Comparison of ENCODE assay signal across 34 cellular contexts in the genomic region with DNA sequence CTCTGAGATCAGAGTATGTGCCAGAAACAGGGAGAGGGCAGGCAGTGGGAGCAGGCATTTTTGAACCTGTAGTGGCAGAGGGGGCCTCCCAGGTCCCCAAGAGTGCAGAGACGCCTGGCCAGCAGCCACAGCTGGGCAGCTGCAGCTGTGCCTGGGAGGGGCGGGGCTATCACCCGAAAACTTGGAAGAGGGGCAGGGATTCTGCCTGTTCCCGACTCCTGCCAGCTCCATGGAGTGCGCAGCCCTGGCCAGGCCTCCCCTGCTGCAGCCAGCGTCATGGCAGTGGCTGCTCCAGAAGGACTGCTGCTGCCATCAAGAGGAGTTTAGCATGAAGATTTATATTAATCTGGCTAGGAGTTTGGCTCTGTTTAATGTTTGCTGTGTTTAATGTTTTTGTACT.
"Had no signal": no experiment of that assay in that cellular context is flagged by ENCODE, and none has a peak within 500 bp of the region (broad histone marks: within the 10 kb centered on the region; RNA-seq: fewer than 3 reads in every experiment).

No MANE protein-coding gene starts in this region.

- H3K9me3 ChIP-seq: body of pancreas had no signal

- DNase-seq: activated B cell treated with CpG ODN at 0.5 μM for 24 hours; activated CD4-positive, alpha-beta memory T cell treated with anti-CD3 and anti-CD28 coated beads, Interleukin-2, amount 10 ng/mL, durations not matched to agents 7 days and 5 days; activated CD4-positive, alpha-beta T cell treated with anti-CD3 and anti-CD28 coated beads for 4 hours; activated CD4-positive, alpha-beta T cell treated with anti-CD3 and anti-CD28 coated beads, Interleukin-2, amount 10 ng/mL, durations not matched to agents 24 days and 14 days; activated CD4-positive, alpha-beta T cell treated with anti-CD3 and anti-CD28 coated beads, Interleukin-2, amount 50 U/mL, for 48 hours; activated CD4-positive, CD25-positive, alpha-beta regulatory T cell treated with anti-CD3 and anti-CD28 coated beads, Interleukin-2, amount 50 U/mL, for 72 hours; activated CD8-positive, alpha-beta memory T cell treated with anti-CD3 and anti-CD28 coated beads for 24 hours; activated CD8-positive, alpha-beta memory T cell treated with anti-CD3 and anti-CD28 coated beads, Interleukin-2, amount 10 ng/mL, durations not matched to agents 7 days and 5 days; activated CD8-positive, alpha-beta memory T cell treated with anti-CD3 and anti-CD28 coated beads, Interleukin-2, amount 50 U/mL, for 48 hours; activated CD8-positive, alpha-beta T cell treated with anti-CD3 and anti-CD28 coated beads, Interleukin-2, amount 10 ng/mL, durations not matched to agents 7 days and 5 days; activated effector memory CD4-positive, alpha-beta T cell treated with Interleukin-2 at 50 U/mL for 16 hours; activated gamma-delta T cell; activated naive CD4-positive, alpha-beta T cell treated with anti-CD3 and anti-CD28 coated beads, Interleukin-2, amount 10 ng/mL, durations not matched to agents 7 days and 5 days; activated naive CD4-positive, alpha-beta T cell treated with Interleukin-2 at 50 U/mL for 16 hours; activated naive CD8-positive, alpha-beta T cell treated with anti-CD3 and anti-CD28 coated beads, Interleukin-2, amount 10 ng/mL, durations not matched to agents 7 days and 5 days; activated naive CD8-positive, alpha-beta T cell treated with anti-CD3 and anti-CD28 coated beads, Interleukin-2, amount 50 U/mL, for 24 hours; activated T-cell treated with anti-CD3 and anti-CD28 coated beads, Interleukin-2, amount 50 U/mL, for 24 hours; activated T-cell treated with anti-CD3 and anti-CD28 coated beads, Interleukin-2, amount 50 U/mL, for 48 hours; amygdala; body of pancreas; brain microvascular endothelial cell; central memory CD4-positive, alpha-beta T cell; T-helper 1 cell; T-helper 2 cell; T-helper 9 cell had no signal

- H3K4me1 Mint-ChIP-seq: activated B cell treated with CpG ODN at 0.5 μM for 24 hours; activated CD4-positive, alpha-beta memory T cell treated with anti-CD3 and anti-CD28 coated beads, Interleukin-2, amount 10 ng/mL, durations not matched to agents 7 days and 5 days; activated CD4-positive, alpha-beta T cell treated with anti-CD3 and anti-CD28 coated beads, Interleukin-2, amount 10 ng/mL, durations not matched to agents 24 days and 14 days; activated CD8-positive, alpha-beta memory T cell treated with anti-CD3 and anti-CD28 coated beads, Interleukin-2, amount 10 ng/mL, durations not matched to agents 7 days and 5 days; activated naive CD4-positive, alpha-beta T cell treated with anti-CD3 and anti-CD28 coated beads, Interleukin-2, amount 10 ng/mL, durations not matched to agents 7 days and 5 days; activated naive CD4-positive, alpha-beta T cell treated with anti-CD3 and anti-CD28 coated beads, Interleukin-2, amount 50 U/mL, for 24 hours; activated naive CD8-positive, alpha-beta T cell treated with anti-CD3 and anti-CD28 coated beads, Interleukin-2, amount 10 ng/mL, durations not matched to agents 7 days and 5 days; activated naive CD8-positive, alpha-beta T cell treated with anti-CD3 and anti-CD28 coated beads, Interleukin-2, amount 50 U/mL, for 24 hours had no signal

- H3K36me3 Mint-ChIP-seq: activated CD8-positive, alpha-beta memory T cell treated with anti-CD3 and anti-CD28 coated beads, Interleukin-2, amount 10 ng/mL, durations not matched to agents 7 days and 5 days; activated naive CD4-positive, alpha-beta T cell treated with anti-CD3 and anti-CD28 coated beads, Interleukin-2, amount 10 ng/mL, durations not matched to agents 7 days and 5 days; activated naive CD4-positive, alpha-beta T cell treated with anti-CD3 and anti-CD28 coated beads, Interleukin-2, amount 50 U/mL, for 24 hours; activated naive CD8-positive, alpha-beta T cell; activated naive CD8-positive, alpha-beta T cell treated with anti-CD3 and anti-CD28 coated beads, Interleukin-2, amount 10 ng/mL, durations not matched to agents 7 days and 5 days had no signal

- H3K27me3 Mint-ChIP-seq: activated B cell treated with CpG ODN at 0.5 μM for 24 hours; activated CD4-positive, alpha-beta memory T cell treated with anti-CD3 and anti-CD28 coated beads, Interleukin-2, amount 10 ng/mL, durations not matched to agents 7 days and 5 days; activated CD4-positive, alpha-beta T cell treated with anti-CD3 and anti-CD28 coated beads, Interleukin-2, amount 10 ng/mL, durations not matched to agents 24 days and 14 days; activated CD8-positive, alpha-beta memory T cell treated with anti-CD3 and anti-CD28 coated beads, Interleukin-2, amount 10 ng/mL, durations not matched to agents 7 days and 5 days; activated naive CD4-positive, alpha-beta T cell treated with anti-CD3 and anti-CD28 coated beads, Interleukin-2, amount 10 ng/mL, durations not matched to agents 7 days and 5 days; activated naive CD4-positive, alpha-beta T cell treated with anti-CD3 and anti-CD28 coated beads, Interleukin-2, amount 50 U/mL, for 24 hours; activated naive CD8-positive, alpha-beta T cell treated with anti-CD3 and anti-CD28 coated beads, Interleukin-2, amount 10 ng/mL, durations not matched to agents 7 days and 5 days; activated naive CD8-positive, alpha-beta T cell treated with anti-CD3 and anti-CD28 coated beads, Interleukin-2, amount 50 U/mL, for 24 hours; activated T-cell treated with anti-CD3 and anti-CD28 coated beads, Interleukin-2, amount 50 U/mL, for 24 hours had no signal

- H3K27ac Mint-ChIP-seq: activated B cell treated with CpG ODN at 0.5 μM for 24 hours; activated CD4-positive, alpha-beta memory T cell treated with anti-CD3 and anti-CD28 coated beads, Interleukin-2, amount 10 ng/mL, durations not matched to agents 7 days and 5 days; activated CD4-positive, alpha-beta T cell treated with anti-CD3 and anti-CD28 coated beads, Interleukin-2, amount 10 ng/mL, durations not matched to agents 24 days and 14 days; activated CD8-positive, alpha-beta memory T cell treated with anti-CD3 and anti-CD28 coated beads, Interleukin-2, amount 10 ng/mL, durations not matched to agents 7 days and 5 days; activated CD8-positive, alpha-beta T cell treated with anti-CD3 and anti-CD28 coated beads, Interleukin-2, amount 10 ng/mL, durations not matched to agents 7 days and 5 days; activated naive CD4-positive, alpha-beta T cell treated with anti-CD3 and anti-CD28 coated beads, Interleukin-2, amount 10 ng/mL, durations not matched to agents 7 days and 5 days; activated naive CD4-positive, alpha-beta T cell treated with anti-CD3 and anti-CD28 coated beads, Interleukin-2, amount 50 U/mL, for 24 hours; activated naive CD8-positive, alpha-beta T cell; activated naive CD8-positive, alpha-beta T cell treated with anti-CD3 and anti-CD28 coated beads, Interleukin-2, amount 10 ng/mL, durations not matched to agents 7 days and 5 days; activated naive CD8-positive, alpha-beta T cell treated with anti-CD3 and anti-CD28 coated beads, Interleukin-2, amount 50 U/mL, for 24 hours; activated T-cell treated with anti-CD3 and anti-CD28 coated beads, Interleukin-2, amount 50 U/mL, for 24 hours; activated T-helper 2 cell treated with anti-CD3 and anti-CD28 coated beads, Interferon-gamma antibody, Interleukin-2, Interleukin-4, amounts not matched to agents 10 μg/mL and 5 μg/mL and 100 μg/mL, durations not matched to agents 14 hours and 24 hours and 36 hours; T-helper 1 cell treated with Interleukin-12 subunit alpha and Interleukin-12 subunit beta and Interleukin-4 antibody, amounts not matched to agents 30 μg/mL and 1 μg/mL, for 36 hours; T-helper 2 cell treated with Interferon-gamma antibody and Interleukin-4, amounts not matched to agents 5 μg/mL and 100 μg/mL, for 36 hours had no signal

- H3K4me3 ChIP-seq: body of pancreas, breast epithelium had no signal

- FAIRE-seq: astrocyte, TTC549 had no signal

- H3K4me1 ChIP-seq: body of pancreas, breast epithelium had no signal

- H3K27ac ChIP-seq: body of pancreas, brain microvascular endothelial cell, breast epithelium, VCaP had no signal

- H3K27me3 ChIP-seq: body of pancreas, brain microvascular endothelial cell, breast epithelium had no signal

- H3K36me3 ChIP-seq: brain microvascular endothelial cell, breast epithelium had no signal

- H3K4me3 Mint-ChIP-seq: activated B cell treated with CpG ODN at 0.5 μM for 24 hours; activated CD4-positive, alpha-beta memory T cell treated with anti-CD3 and anti-CD28 coated beads, Interleukin-2, amount 10 ng/mL, durations not matched to agents 7 days and 5 days; activated CD4-positive, alpha-beta T cell treated with anti-CD3 and anti-CD28 coated beads, Interleukin-2, amount 10 ng/mL, durations not matched to agents 24 days and 14 days; activated CD8-positive, alpha-beta memory T cell treated with anti-CD3 and anti-CD28 coated beads, Interleukin-2, amount 10 ng/mL, durations not matched to agents 7 days and 5 days; activated CD8-positive, alpha-beta T cell treated with anti-CD3 and anti-CD28 coated beads, Interleukin-2, amount 10 ng/mL, durations not matched to agents 7 days and 5 days; activated naive CD4-positive, alpha-beta T cell treated with anti-CD3 and anti-CD28 coated beads, Interleukin-2, amount 10 ng/mL, durations not matched to agents 7 days and 5 days; activated naive CD4-positive, alpha-beta T cell treated with anti-CD3 and anti-CD28 coated beads, Interleukin-2, amount 50 U/mL, for 24 hours; activated naive CD8-positive, alpha-beta T cell; activated naive CD8-positive, alpha-beta T cell treated with anti-CD3 and anti-CD28 coated beads, Interleukin-2, amount 10 ng/mL, durations not matched to agents 7 days and 5 days; activated naive CD8-positive, alpha-beta T cell treated with anti-CD3 and anti-CD28 coated beads, Interleukin-2, amount 50 U/mL, for 24 hours; activated T-cell treated with anti-CD3 and anti-CD28 coated beads, Interleukin-2, amount 50 U/mL, for 24 hours; T-helper 1 cell treated with Interleukin-12 subunit alpha and Interleukin-12 subunit beta and Interleukin-4 antibody, amounts not matched to agents 30 μg/mL and 1 μg/mL, for 36 hours; T-helper 2 cell treated with Interferon-gamma antibody and Interleukin-4, amounts not matched to agents 5 μg/mL and 100 μg/mL, for 36 hours had no signal

- ATAC-seq: activated CD8-positive, alpha-beta memory T cell treated with anti-CD3 and anti-CD28 coated beads, Interleukin-2, amount 10 ng/mL, durations not matched to agents 7 days and 5 days; activated CD8-positive, alpha-beta T cell treated with anti-CD3 and anti-CD28 coated beads, Interleukin-2, amount 10 ng/mL, durations not matched to agents 7 days and 5 days; activated naive CD8-positive, alpha-beta T cell treated with anti-CD3 and anti-CD28 coated beads, Interleukin-2, amount 50 U/mL, for 24 hours; body of pancreas had no signal
